Comparison of ENCODE assay signal across 16 cellular contexts in the genomic region with DNA sequence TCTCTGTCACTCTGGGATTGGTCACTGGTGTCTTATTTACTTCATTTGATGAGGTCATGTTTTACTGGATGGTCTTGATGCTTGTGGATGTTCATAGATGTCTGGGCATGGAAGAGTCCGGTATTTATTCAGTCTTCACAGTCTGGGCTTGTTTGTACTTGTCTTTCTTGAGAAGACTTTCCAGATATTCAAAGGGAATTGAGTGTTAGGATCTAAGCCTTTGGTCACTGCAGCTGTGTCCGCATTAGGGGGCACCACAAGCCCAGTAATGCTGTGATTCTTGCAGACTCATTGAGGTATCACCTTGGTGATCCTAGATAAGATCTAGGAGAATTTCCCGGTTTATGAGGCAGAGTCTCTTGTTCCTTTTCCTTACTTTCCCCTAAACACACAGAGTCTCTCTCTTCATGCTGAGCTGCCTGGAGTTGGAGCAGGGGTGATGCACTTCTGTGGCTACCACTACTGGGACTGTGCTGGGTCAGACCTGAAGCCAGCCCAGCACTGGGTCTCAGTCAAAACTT.
DNase-seq lines count a peak whose midpoint lies in the region; ATAC-seq and TF ChIP-seq lines count a peak whose summit lies in the region.
"Had no signal": no experiment of that assay in that cellular context is flagged by ENCODE, and none has a peak within 500 bp of the region (broad histone marks: within the 10 kb centered on the region; RNA-seq: fewer than 3 reads in every experiment).

No MANE protein-coding gene starts in this region.

- H3K9ac ChIP-seq in mammary epithelial cell (ENCODE audit: insufficient read depth, low read length) (no peak overlapping the region), mesendoderm (ENCODE audit: low read length) (no peak overlapping the region)

- H3K4ac ChIP-seq in mesendoderm (ENCODE audit: low read depth, low read length): no peak overlapping the region

- H3K4me1 ChIP-seq in mammary epithelial cell (ENCODE audit: insufficient read depth, low read length): peaks cover 36% of the 10 kb centered on the region
- H3K4me1 ChIP-seq in mesendoderm (ENCODE audit: control insufficient read depth, low read depth, low read length): peaks cover 8% of the 10 kb centered on the region
- H3K4me1 ChIP-seq: body of pancreas had no signal

- dilution Hi-C loops in mammary epithelial cell (cut with HindIII; ENCODE audit: low sequenced_read_pairs): no loop called here

- no peak for ATAC-seq in left colon
- no peak for ATAC-seq in HG02759 (IDR thresholded peaks at IDR 0.05; ENCODE audit: unreplicated experiment)
- ATAC-seq: body of pancreas; left ventricle myocardium superior; naive thymus-derived CD4-positive, alpha-beta T cell; T-cell had no signal

- no peak overlapping the region for H4K5ac ChIP-seq in mesendoderm (ENCODE audit: low read length)

- H3K27ac ChIP-seq in mammary epithelial cell (ENCODE audit: insufficient read depth, low read depth, low read length) (peak overlapping the region; percentile 50), mesendoderm (ENCODE audit: low read depth, low read length) (no peak overlapping the region)
- H3K27ac ChIP-seq: body of pancreas had no signal

- intact Hi-C loops in mammary epithelial cell (cut with micrococcal nuclease) (loop anchor here (2.0 kb wide), 1 partner anchor 69 kb away; no protein-coding TSS in a partner anchor), left colon (cut with DNase I, micrococcal nuclease) (no loop called here)

- H3K79me1 ChIP-seq in mesendoderm (ENCODE audit: low read length): peaks cover 8% of the 10 kb centered on the region

- peak overlapping the region; percentile 37 for H3K56ac ChIP-seq in mesendoderm (ENCODE audit: low read length)

- H3K27me3 ChIP-seq in mammary epithelial cell (ENCODE audit: insufficient read depth, low read length): no peaks in the 10 kb centered on the region
- H3K27me3 ChIP-seq in mesendoderm (ENCODE audit: insufficient read depth, low read length, poor library complexity): no peaks in the 10 kb centered on the region
- H3K27me3 ChIP-seq: body of pancreas had no signal

- no peaks in the 10 kb centered on the region for H4K20me1 ChIP-seq in mammary epithelial cell (ENCODE audit: insufficient read depth, low read length)

- H3K9me3 ChIP-seq in mammary epithelial cell (replicated peaks; ENCODE audit: insufficient read depth, low read length): no peaks in the 10 kb centered on the region
- H3K9me3 ChIP-seq: body of pancreas had no signal

- BruUV-seq in mammary epithelial cell (replicated peaks; lab: Mats Ljungman, UMichigan): no TSS peak

- no peak overlapping the region for H2BK120ac ChIP-seq in mesendoderm (ENCODE audit: low read depth, low read length)

- H3K79me2 ChIP-seq in mammary epithelial cell (ENCODE audit: insufficient read depth, low read length): peaks cover 72% of the 10 kb centered on the region
- peaks cover 4% of the 10 kb centered on the region for H3K79me2 ChIP-seq in mesendoderm (ENCODE audit: control insufficient read depth, insufficient read depth, low read length)

- H3K18ac ChIP-seq in mesendoderm (ENCODE audit: low read length): no peak overlapping the region

- H3K4me2 ChIP-seq in mammary epithelial cell (ENCODE audit: insufficient read depth, low read depth, low read length): peak overlapping the region; percentile 31
- no peak overlapping the region for H3K4me2 ChIP-seq in mesendoderm (ENCODE audit: low read length)

- in situ Hi-C loops in mammary epithelial cell (cut with MboI; ENCODE audit: low sequenced_read_pairs in 2 of 2): loop anchor here (10.0 to 25.0 kb wide), 4 partner anchors 59 to 229 kb away; no protein-coding TSS in a partner anchor

- no peaks in the 10 kb centered on the region for H3K36me3 ChIP-seq in mammary epithelial cell (ENCODE audit: insufficient read depth, low read length)
- no peaks in the 10 kb centered on the region for H3K36me3 ChIP-seq in mesendoderm (ENCODE audit: control insufficient read depth, insufficient read depth, low read length)

- H3K4me3 ChIP-seq in mammary epithelial cell (replicated peaks in 1 of 3; ENCODE audit: insufficient read depth in 1 of 3, low read depth in 2 of 3, low read length in 3 of 3) (no peak overlapping the region), mesendoderm (ENCODE audit: low read length) (no peak overlapping the region)
- H3K4me3 ChIP-seq: body of pancreas had no signal

- DNase-seq in EL (peak; percentile 15), NCI-H146 (lab: John Stamatoyannopoulos, UW) (peak; percentile 20), mammary epithelial cell (peak; percentile 86), mesendoderm (peak; percentile 88), RPMI8226 (no peak), OCI-M1 (lab: John Stamatoyannopoulos, UW) (no peak), left colon (no peak)
- DNase-seq: activated B cell treated with CpG ODN at 0.5 μM for 24 hours; AML-193; body of pancreas; left ventricle myocardium superior; naive thymus-derived CD4-positive, alpha-beta T cell; NCI-H1694 treated with DMSO at 0.1 percent for 48 hours; NCI-H446 treated with DMSO at 0.1 percent for 48 hours; T-cell had no signal

- H3K23ac ChIP-seq in mesendoderm (ENCODE audit: low read length): no peak overlapping the region

- CTCF ChIA-PET in mammary epithelial cell (lab: Charles Lee; ENCODE audit: low non-redundant PET): no interaction called here

- TF ChIP-seq CTCF in mammary epithelial cell (conservative IDR thresholded peaks at IDR 0.05 in 1 of 2, IDR thresholded peaks at IDR 0.05 in 1 of 2; ENCODE audit: extremely low read depth in 1 of 2, insufficient read depth in 1 of 2, low read depth in 1 of 2, low read length in 2 of 2): peak in 1 of 2 donors; percentile 4

- H2AK5ac ChIP-seq in mesendoderm (ENCODE audit: low read length): no peak overlapping the region

- 8% methylated on average over 3 of the region's 3 CpGs for WGBS in mammary epithelial cell (ENCODE audit: low coverage, missing lambda C conversion rate)
- no CpG with 5 or more reads among the region's 3 CpGs for WGBS in mesendoderm (ENCODE audit: extremely low coverage, insufficient coverage, low lambda C conversion rate)

- H2AFZ ChIP-seq in mammary epithelial cell (ENCODE audit: low read depth, low read length): peak overlapping the region; percentile 4

- H2BK5ac ChIP-seq in mesendoderm (ENCODE audit: low read length): no peak overlapping the region

- no peak overlapping the region for H2BK15ac ChIP-seq in mesendoderm (replicated peaks; ENCODE audit: low read depth)

- no peak overlapping the region for H4K8ac ChIP-seq in mesendoderm (ENCODE audit: low read depth, low read length)

Comparison
In these comparisons a context has a peak if more than half of its experiments do, and no peak if none do; other contexts are left out.
1. DNase-seq: peak in EL (single experiment), NCI-H146 (single experiment), mammary epithelial cell (single experiment) and mesendoderm (single experiment); none in RPMI8226 (single experiment), OCI-M1 (single experiment) and left colon (0 of 2).